ENCODE assay signal across 8 cellular contexts in genomic region chr11:209275-210121, GRCh38. TPM values are rescaled to one million over a fixed set of nuclear protein-coding genes. Genes with fewer than 3 reads are reported as not detected.
A peak's percentile ranks its signal among the peaks of the same experiment; 100 is the strongest.
DNase-seq lines count a peak whose midpoint lies in the region; TF ChIP-seq lines count a peak whose summit lies in the region.

No MANE protein-coding gene starts in this region.

- peaks cover 24% of the 10 kb centered on the region for H3K79me1 ChIP-seq in trophoblast cell (ENCODE audit: low read length)

- H3K9me3 ChIP-seq in esophagus squamous epithelium, result no peaks in the 10 kb centered on the region
- no peaks in the 10 kb centered on the region for H3K9me3 ChIP-seq in trophoblast cell (ENCODE audit: insufficient read depth, low read depth, low read length)

- H4K91ac ChIP-seq in trophoblast cell (ENCODE audit: low read depth, low read length), result peak overlapping the region; percentile 74

- H3K14ac ChIP-seq in trophoblast cell (ENCODE audit: low read length), result peak overlapping the region; percentile 81

- peak overlapping the region; percentile 25 for H2BK120ac ChIP-seq in trophoblast cell (ENCODE audit: insufficient read depth, low read length, poor library complexity)

- H3K23ac ChIP-seq in trophoblast cell (ENCODE audit: low read length), result no peak overlapping the region

- peak overlapping the region; percentile 47 for H2BK12ac ChIP-seq in trophoblast cell (ENCODE audit: low read length)

- H3K4me1 ChIP-seq in esophagus squamous epithelium, result peaks cover 29 to 52% (median 30%) of the 10 kb centered on the region in 3 donors
- H3K4me1 ChIP-seq in trophoblast cell (ENCODE audit: control insufficient read depth in 1 of 2, insufficient read depth in 2 of 2, low read length in 2 of 2), result peaks cover 24 to 38% of the 10 kb centered on the region in 2 experiments

- H3K27me3 ChIP-seq in esophagus squamous epithelium (no peaks in the 10 kb centered on the region), trophoblast cell (ENCODE audit: insufficient read depth, low read length) (no peaks in the 10 kb centered on the region)

- DNase-seq in GM03348 (ENCODE audit: low spot score), result peak; percentile 39
- DNase-seq in RKO (ENCODE audit: low spot score), result peak; percentile 76
- no peak for DNase-seq in esophagus squamous epithelium (lab: John Stamatoyannopoulos, UW)
- DNase-seq in trophoblast cell, result no peak
- no peak for DNase-seq in NCI-H524 treated with DMSO at 0.1 percent for 48 hours (lab: John Stamatoyannopoulos, UW)
- DNase-seq in germinal center (ENCODE audit: low spot score), result no peak
- DNase-seq in stimulated activated CD4-positive, alpha-beta T cell treated with anti-CD3 and anti-CD28 coated beads, Interleukin-15, amount 100 ng/mL, for 24 hours, result no peak
- no peak for DNase-seq in NCI-H526 (lab: John Stamatoyannopoulos, UW)

- H3K4ac ChIP-seq in trophoblast cell (ENCODE audit: low read depth, low read length), result peak overlapping the region; percentile 93

- H3K36me3 ChIP-seq in esophagus squamous epithelium (peaks cover 35 to 67% (median 41%) of the 10 kb centered on the region in 3 donors), trophoblast cell (ENCODE audit: control insufficient read depth in 1 of 2, insufficient read depth in 2 of 2, low read length in 2 of 2) (peaks cover 64 to 65% of the 10 kb centered on the region in 2 experiments)

- H3K18ac ChIP-seq in trophoblast cell (ENCODE audit: low read length), result peak overlapping the region; percentile 83

- WGBS in esophagus squamous epithelium, 2 donors, result 35 to 72% methylated on average over 4 to 17 of the region's 29 CpGs
- WGBS in trophoblast cell (ENCODE audit: extremely low coverage, insufficient coverage, insufficient read length), result no CpG with 5 or more reads among the region's 29 CpGs

- TF ChIP-seq POLR2A in esophagus squamous epithelium (IDR thresholded peaks at IDR 0.05), result no peak

- peak overlapping the region; percentile 6 for H2AFZ ChIP-seq in trophoblast cell (ENCODE audit: insufficient read depth, low read length, poor library complexity)

- peak overlapping the region; percentile 82 for H2AK5ac ChIP-seq in trophoblast cell (ENCODE audit: low read length)

- H3K4me2 ChIP-seq in trophoblast cell (ENCODE audit: low read length), result peak overlapping the region; percentile 92

- H4K8ac ChIP-seq in trophoblast cell (ENCODE audit: low read depth, low read length), result peak overlapping the region; percentile 75

- no peak for TF ChIP-seq CTCF in esophagus squamous epithelium (IDR thresholded peaks at IDR 0.05)

- H4K12ac ChIP-seq in trophoblast cell (ENCODE audit: low read depth, low read length), result peak overlapping the region; percentile 68

- H3K27ac ChIP-seq in esophagus squamous epithelium (peak overlapping the region; percentile 96 to 100 (median 98)), trophoblast cell (ENCODE audit: low read depth, low read length) (peak overlapping the region; percentile 75)

- H3K79me2 ChIP-seq in trophoblast cell (ENCODE audit: control insufficient read depth, insufficient read depth, low read length, poor library complexity), result peaks cover 37% of the 10 kb centered on the region

- H2BK5ac ChIP-seq in trophoblast cell (ENCODE audit: low read depth, low read length, poor library complexity), result peak overlapping the region; percentile 60

- peak overlapping the region; percentile 79 for H3K9ac ChIP-seq in trophoblast cell (ENCODE audit: low read length)

- intact Hi-C loops in esophagus squamous epithelium (cut with DNase I), result no loop called here

- H3K4me3 ChIP-seq in esophagus squamous epithelium (peak overlapping the region; percentile 80 to 100 (median 90)), trophoblast cell (ENCODE audit: low read depth, low read length) (peak overlapping the region; percentile 94)

RNA-seq across cellular contexts. Expression of gene RIC8A, which starts 2.0 kb away (rescaled TPM):
- total RNA-seq in esophagus squamous epithelium, result 10 to 100 TPM; 48.3 to 71.1 (median 60.2) TPM
- polyA plus RNA-seq in trophoblast cell (2013), result 90.3 and 95.7 TPM in 2 replicates

RNA-seq across cellular contexts. Expression of gene BET1L, which starts 2.3 kb away (rescaled TPM):
- total RNA-seq in esophagus squamous epithelium, result 10 to 100 TPM; 16.3 to 24.8 (median 17.1) TPM
- polyA plus RNA-seq in trophoblast cell (2013), result 45.4 and 47.1 TPM in 2 replicates

RNA-seq across cellular contexts. Expression of gene SCGB1C1, which starts 16.6 kb away (rescaled TPM):
- not detected for total RNA-seq in esophagus squamous epithelium
- polyA plus RNA-seq in trophoblast cell (2013), result not detected in 2 replicates

RNA-seq across cellular contexts. Expression of gene SIRT3, which starts 26.6 kb away (rescaled TPM):
- total RNA-seq in esophagus squamous epithelium, result 1 to 10 TPM; 2.5 to 8.3 (median 6.1) TPM
- polyA plus RNA-seq in trophoblast cell (2013), result 10.8 and 11.5 TPM in 2 replicates

RNA-seq across cellular contexts. Expression of gene PSMD13, which starts 27.3 kb away (rescaled TPM):
- total RNA-seq in esophagus squamous epithelium, result 100 to 1,000 TPM in 2 of 4 donors, 10 to 100 TPM in 2; 46.4 to 116 (median 105) TPM
- polyA plus RNA-seq in trophoblast cell (2013), result 94.6 and 95.0 TPM in 2 replicates

Comparison
In these comparisons a context has a peak if more than half of its experiments do, and no peak if none do; other contexts are left out.
1. DNase-seq: peak in GM03348 (single experiment) and RKO (single experiment); none in esophagus squamous epithelium (single experiment), trophoblast cell (0 of 2), NCI-H524 treated with DMSO at 0.1 percent for 48 hours (single experiment), germinal center (single experiment), stimulated activated CD4-positive, alpha-beta T cell treated with anti-CD3 and anti-CD28 coated beads, Interleukin-15, amount 100 ng/mL, for 24 hours (single experiment) and NCI-H526 (0 of 2).